ENCODE assay signal across 8 cellular contexts in the genomic region with DNA sequence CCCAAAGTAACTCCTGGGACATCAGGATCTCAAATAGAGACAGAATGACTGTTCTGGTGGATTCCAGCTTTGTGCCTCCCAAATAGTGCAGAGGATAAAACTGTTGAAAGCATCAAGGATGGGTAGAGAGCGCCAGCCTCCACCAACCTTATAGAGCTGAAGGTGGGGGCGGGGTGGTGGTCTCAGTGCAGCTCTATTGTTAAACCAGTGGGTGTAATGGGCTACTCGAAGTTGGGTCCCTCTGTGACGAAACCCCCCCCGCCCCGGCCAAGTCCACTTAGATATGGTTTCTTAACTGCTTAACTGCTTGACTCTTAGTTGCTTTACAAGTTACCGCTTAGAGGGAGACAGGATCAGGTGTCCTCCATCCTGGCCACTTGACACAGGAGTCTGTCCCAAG. TPM values are rescaled to one million over a fixed set of nuclear protein-coding genes. Genes with fewer than 3 reads are reported as not detected.
DNase-seq lines count a peak whose midpoint lies in the region; ATAC-seq and TF ChIP-seq lines count a peak whose summit lies in the region.

No MANE protein-coding gene starts in this region.

- TF ChIP-seq POLR2A in gastroesophageal sphincter (IDR thresholded peaks at IDR 0.05), result no peak

- no peak for TF ChIP-seq CTCF in H9 (conservative IDR thresholded peaks at IDR 0.05)
- TF ChIP-seq CTCF in gastroesophageal sphincter (IDR thresholded peaks at IDR 0.05), result no peak

- H2AFZ ChIP-seq in H9 (ENCODE audit: low read length), result no peak overlapping the region

- peaks cover 4% of the 10 kb centered on the region for H3K79me1 ChIP-seq in H9 (ENCODE audit: insufficient read depth, low read depth, low read length, poor library complexity, severe bottlenecking)

- no peaks in the 10 kb centered on the region for H4K20me1 ChIP-seq in H9 (ENCODE audit: control insufficient read depth, insufficient read depth, insufficient read length)

- H4K5ac ChIP-seq in H9 (ENCODE audit: insufficient read length, low read depth, low read length), result no peak overlapping the region

- H3K9me3 ChIP-seq in H9 (ENCODE audit: control insufficient read depth, low read depth, low read length), result no peaks in the 10 kb centered on the region
- no peaks in the 10 kb centered on the region for H3K9me3 ChIP-seq in gastroesophageal sphincter
- no peaks in the 10 kb centered on the region for H3K9me3 ChIP-seq in skeletal muscle satellite cell (replicated peaks; ENCODE audit: low read length)

- H3K27ac ChIP-seq in H9 (ENCODE audit: insufficient read length, low read depth, low read length), result no peak overlapping the region
- H3K27ac ChIP-seq in gastroesophageal sphincter, result peak overlapping the region; percentile 11 to 90 (median 88)

- POLR2A ChIA-PET in T-cell (lab: Charles Lee), result interaction anchor here (0.5 to 1.1 kb wide), 3 partner anchors 14 to 65 kb away, joined by 3 to 5 read pairs (median 3); no protein-coding TSS in a partner anchor

- TF ChIP-seq EP300 in gastroesophageal sphincter (IDR thresholded peaks at IDR 0.05), result no peak

- peak overlapping the region; percentile 95 for H3K4me2 ChIP-seq in H9 (ENCODE audit: insufficient read depth, insufficient read length, low read length)
- peak overlapping the region; percentile 94 for H3K4me2 ChIP-seq in skeletal muscle satellite cell (ENCODE audit: low read length)

- no peaks in the 10 kb centered on the region for H3K27me3 ChIP-seq in H9 (ENCODE audit: insufficient read depth, low read length)
- H3K27me3 ChIP-seq in gastroesophageal sphincter, result no peaks in the 10 kb centered on the region
- no peaks in the 10 kb centered on the region for H3K27me3 ChIP-seq in skeletal muscle satellite cell (ENCODE audit: control insufficient read depth, insufficient read depth, low read length)

- H3K4ac ChIP-seq in H9 (ENCODE audit: low read depth, low read length), result no peak overlapping the region

- no peak overlapping the region for H4K8ac ChIP-seq in H9 (replicated peaks; ENCODE audit: insufficient read length, low read depth, low read length)

- no peak for DNase-seq in H9
- DNase-seq in T-cell, result no peak
- no peak for DNase-seq in inferior parietal cortex (ENCODE audit: extremely low spot score)
- DNase-seq in stimulated activated CD4-positive, alpha-beta T cell treated with anti-CD3 and anti-CD28 coated beads, Interleukin-4, amount 100 ng/mL, for 4 hours, result no peak

- H3K4me1 Mint-ChIP-seq in H9 (peaks cover 11 to 20% of the 10 kb centered on the region in 2 experiments), T-cell (peaks cover 20 to 36% (median 30%) of the 10 kb centered on the region in 3 donors)

- peak overlapping the region; percentile 89; the same call in 1 of the 2 replicates for H3K14ac ChIP-seq in H9 (ENCODE audit: insufficient read depth, low read length)

- H3K18ac ChIP-seq in H9 (ENCODE audit: insufficient read length, low read depth, low read length), result peak overlapping the region; percentile 78

- H3K9me3 Mint-ChIP-seq in H9 (no peaks in the 10 kb centered on the region; a peak in 1 of 5 replicates), T-cell (no peaks in the 10 kb centered on the region)

- H3K36me3 ChIP-seq in gastroesophageal sphincter, result peaks cover 0 to 55% of the 10 kb centered on the region in 2 donors
- H3K36me3 ChIP-seq in skeletal muscle satellite cell (ENCODE audit: insufficient read depth, low read length), result peaks cover 28% of the 10 kb centered on the region

- peaks cover 5% of the 10 kb centered on the region for H3K4me1 ChIP-seq in H9 (ENCODE audit: insufficient read depth, low read length)
- H3K4me1 ChIP-seq in gastroesophageal sphincter, result peaks cover 0 to 30% (median 20%) of the 10 kb centered on the region in 3 donors
- H3K4me1 ChIP-seq in skeletal muscle satellite cell (ENCODE audit: control insufficient read depth, insufficient read depth, low read length), result peaks cover 13% of the 10 kb centered on the region

- no peak overlapping the region for H2AK5ac ChIP-seq in H9 (ENCODE audit: insufficient read length, low read length)

- peak overlapping the region; percentile 90 for H3K9ac ChIP-seq in H9 (ENCODE audit: extremely low read depth, insufficient read length, low read length)
- peak overlapping the region; percentile 98 for H3K9ac ChIP-seq in skeletal muscle satellite cell (ENCODE audit: low read depth, low read length)

- H3K23ac ChIP-seq in H9 (ENCODE audit: insufficient read length, low read depth, low read length), result no peak overlapping the region

- H3K36me3 Mint-ChIP-seq in H9 (ENCODE audit: insufficient read depth in 1 of 3, low read depth in 3 of 3) (peaks cover 35 to 47% (median 46%) of the 10 kb centered on the region in 3 experiments), T-cell (peaks cover 17% of the 10 kb centered on the region)

- no peak overlapping the region for H4K91ac ChIP-seq in H9 (ENCODE audit: insufficient read length, low read depth, low read length)

- CTCF ChIA-PET in T-cell (lab: Charles Lee), result interaction anchor here (0.6 to 2.9 kb wide), 13 partner anchors 10 to 1896 kb away, joined by 3 to 20 read pairs (median 4); a partner anchor contains a TSS

- H3K23me2 ChIP-seq in H9 (ENCODE audit: insufficient read length, low read depth, low read length, poor library complexity, severe bottlenecking), result peaks cover 8% of the 10 kb centered on the region

- H3K27me3 Mint-ChIP-seq in H9 (ENCODE audit: low read depth), result no peaks in the 10 kb centered on the region
- no peaks in the 10 kb centered on the region for H3K27me3 Mint-ChIP-seq in T-cell

- peak overlapping the region; percentile 66 to 94 for H3K4me3 ChIP-seq in gastroesophageal sphincter
- H3K4me3 ChIP-seq in skeletal muscle satellite cell (ENCODE audit: low read length), result peak overlapping the region; percentile 83

- H2BK20ac ChIP-seq in H9 (ENCODE audit: low read depth, low read length, poor library complexity, severe bottlenecking), result no peak overlapping the region

- ATAC-seq in T-cell (replicated peaks in 1 of 4) (no peak), gastroesophageal sphincter (no peak), HG03469 (IDR thresholded peaks at IDR 0.05; ENCODE audit: unreplicated experiment) (no peak), HG02571 (IDR thresholded peaks at IDR 0.05; ENCODE audit: unreplicated experiment) (no peak)

- H2BK12ac ChIP-seq in H9 (ENCODE audit: insufficient read length, low read depth, low read length), result no peak overlapping the region

- H3T11ph ChIP-seq in H9 (ENCODE audit: low read length), result no peak overlapping the region

- H2BK15ac ChIP-seq in H9 (ENCODE audit: low read depth, low read length), result no peak overlapping the region

- H3K27ac Mint-ChIP-seq in H9 (peak overlapping the region in 2 of 3 experiments; percentile 92; a peak in 5 of 7 replicates), T-cell (peak overlapping the region; percentile 63 to 75)

- H2BK120ac ChIP-seq in H9 (ENCODE audit: low read depth, low read length, poor library complexity, severe bottlenecking), result no peak overlapping the region

- no peak overlapping the region for H2BK5ac ChIP-seq in H9 (ENCODE audit: insufficient read length, low read length)

- no peak overlapping the region for H3K56ac ChIP-seq in H9 (ENCODE audit: insufficient read length, low read depth, low read length)

- H3K4me3 Mint-ChIP-seq in H9 (peak overlapping the region; percentile 93 to 95), T-cell (peak overlapping the region; percentile 83 to 87 (median 83))

- peaks cover 13% of the 10 kb centered on the region; the same call in 1 of the 2 replicates for H3K79me2 ChIP-seq in H9 (ENCODE audit: insufficient read depth, low read length)

- WGBS in H9 (ENCODE audit: extremely low coverage, insufficient read length, low lambda C conversion rate), result no CpG with 5 or more reads among the region's 7 CpGs
- WGBS in gastroesophageal sphincter (ENCODE audit: low coverage in 1 of 2), 2 donors, result 20% methylated on average over 2 of the region's 7 CpGs; no CpG with 5 or more reads in 1 of the 2 donors

RNA-seq across cellular contexts. Expression of a gene that starts 22.7 kb away (rescaled TPM):
- total RNA-seq in H9 (2021) (107 TPM in 2 replicates), T-cell (100 to 1,000 TPM in 1 of 5 donors, 10 to 100 TPM in 4; 69.3 to 101 (median 97.5) TPM), gastroesophageal sphincter (10 to 100 TPM; 63.7 to 89.5 (median 65.4) TPM)
- total RNA-seq in skeletal muscle satellite cell (2012; rRNA removed), result 73.4 and 73.5 TPM in 2 replicates

RNA-seq across cellular contexts. Expression of a gene that starts 43.9 kb away (rescaled TPM):
- total RNA-seq in H9 (2021), result 268 and 274 TPM in 2 replicates
- total RNA-seq in T-cell, result 10 to 100 TPM; 88.9 to 99.3 (median 92.4) TPM
- total RNA-seq in gastroesophageal sphincter, result 10 to 100 TPM; 38.5 to 68.2 (median 49.1) TPM
- total RNA-seq in skeletal muscle satellite cell (2012; rRNA removed), result 33.9 and 35.5 TPM in 2 replicates
